Comparison of ENCODE assay signal across 10 cellular contexts in the genomic region with DNA sequence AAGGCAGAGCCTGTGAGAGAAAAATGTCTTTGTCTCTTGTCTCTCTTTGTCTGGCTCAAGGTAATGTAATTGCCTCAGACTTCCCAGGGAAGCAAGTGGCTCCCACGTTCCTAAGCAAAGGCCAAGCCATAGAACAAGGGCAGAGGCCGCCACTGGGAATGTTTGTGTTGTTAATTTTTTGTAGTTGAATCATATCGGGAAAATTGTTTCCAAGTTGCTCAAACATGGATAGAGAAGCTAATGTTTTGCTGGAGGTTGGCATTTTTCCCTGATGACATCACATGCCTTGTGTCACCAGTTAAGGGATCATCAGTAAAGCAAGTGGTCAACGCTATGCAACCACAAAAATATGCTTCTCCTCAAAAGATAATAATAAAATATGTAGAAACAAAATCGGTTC.
A peak's percentile ranks its signal among the peaks of the same experiment; 100 is the strongest.
DNase-seq lines count a peak whose midpoint lies in the region; ATAC-seq and TF ChIP-seq lines count a peak whose summit lies in the region.
"Had no signal": no experiment of that assay in that cellular context is flagged by ENCODE, and none has a peak within 500 bp of the region (broad histone marks: within the 10 kb centered on the region; RNA-seq: fewer than 3 reads in every experiment).

No MANE protein-coding gene starts in this region.

- CTCF ChIA-PET in activated CD8-positive, alpha-beta T cell treated with anti-CD3 and anti-CD28 coated beads for 36 hours (lab: Charles Lee) = no interaction called here

- H3K36me3 ChIP-seq in Peyer's patch = no peaks in the 10 kb centered on the region

- no peaks in the 10 kb centered on the region for H3K9me3 ChIP-seq in Peyer's patch

- POLR2A ChIA-PET in activated CD8-positive, alpha-beta T cell treated with anti-CD3 and anti-CD28 coated beads for 36 hours (lab: Charles Lee) = no interaction called here

- in situ Hi-C loops in ACHN (cut with HindIII; ENCODE audit: low pct_ligation_motif_present, low pct_unique_long_range_greater_than_20kb, low sequenced_read_pairs) = no loop called here

- H3K27me3 ChIP-seq in Peyer's patch = no peaks in the 10 kb centered on the region

- H3K27ac ChIP-seq in Peyer's patch = peak overlapping the region in 1 of 4 donors; percentile 55

- no peaks in the 10 kb centered on the region for H3K4me1 ChIP-seq in Peyer's patch

- H3K4me3 ChIP-seq in Peyer's patch (no peak overlapping the region), epithelial cell of esophagus (ENCODE audit: low read length) (no peak overlapping the region)

- H3K4me1 Mint-ChIP-seq in mesothelial cell of epicardium = peaks cover 35% of the 10 kb centered on the region
- H3K4me1 Mint-ChIP-seq in activated CD8-positive, alpha-beta T cell treated with anti-CD3 and anti-CD28 coated beads for 36 hours (ENCODE audit: low read depth) = no peaks in the 10 kb centered on the region
- H3K4me1 Mint-ChIP-seq: B cell had no signal

- ATAC-seq in GM18867 (IDR thresholded peaks at IDR 0.05; ENCODE audit: unreplicated experiment) (no peak), GM21576 (IDR thresholded peaks at IDR 0.05; ENCODE audit: unreplicated experiment) (no peak), GM19452 (IDR thresholded peaks at IDR 0.05; ENCODE audit: unreplicated experiment) (no peak)
- no peak for ATAC-seq in activated CD8-positive, alpha-beta T cell treated with anti-CD3 and anti-CD28 coated beads for 36 hours

- H3K4me3 Mint-ChIP-seq in mesothelial cell of epicardium = no peak overlapping the region
- no peak overlapping the region for H3K4me3 Mint-ChIP-seq in activated CD8-positive, alpha-beta T cell treated with anti-CD3 and anti-CD28 coated beads for 36 hours
- H3K4me3 Mint-ChIP-seq: B cell had no signal

- peak overlapping the region; percentile 57 for H3K27ac Mint-ChIP-seq in mesothelial cell of epicardium
- no peak overlapping the region for H3K27ac Mint-ChIP-seq in activated CD8-positive, alpha-beta T cell treated with anti-CD3 and anti-CD28 coated beads for 36 hours
- H3K27ac Mint-ChIP-seq: B cell had no signal

- no peak for TF ChIP-seq POLR2A in Peyer's patch (IDR thresholded peaks at IDR 0.05)

- TF ChIP-seq CTCF in Peyer's patch (IDR thresholded peaks at IDR 0.05) (no peak), epithelial cell of esophagus (IDR thresholded peaks at IDR 0.05; ENCODE audit: insufficient read depth, low read depth, low read length, missing control alignments) (no peak), mesothelial cell of epicardium (IDR thresholded peaks at IDR 0.05; ENCODE audit: unreplicated experiment) (no peak)
- no peak for TF ChIP-seq CTCF in activated CD8-positive, alpha-beta T cell treated with anti-CD3 and anti-CD28 coated beads for 36 hours (IDR thresholded peaks at IDR 0.05)

- H3K27me3 Mint-ChIP-seq in mesothelial cell of epicardium (ENCODE audit: low read depth) = peaks cover 4% of the 10 kb centered on the region
- H3K27me3 Mint-ChIP-seq in activated CD8-positive, alpha-beta T cell treated with anti-CD3 and anti-CD28 coated beads for 36 hours = peaks cover 1% of the 10 kb centered on the region
- H3K27me3 Mint-ChIP-seq: B cell had no signal

- no peaks in the 10 kb centered on the region for H3K9me3 Mint-ChIP-seq in mesothelial cell of epicardium
- no peaks in the 10 kb centered on the region for H3K9me3 Mint-ChIP-seq in activated CD8-positive, alpha-beta T cell treated with anti-CD3 and anti-CD28 coated beads for 36 hours

- no peaks in the 10 kb centered on the region for H3K36me3 Mint-ChIP-seq in mesothelial cell of epicardium
- H3K36me3 Mint-ChIP-seq in activated CD8-positive, alpha-beta T cell treated with anti-CD3 and anti-CD28 coated beads for 36 hours (ENCODE audit: low read depth) = no peaks in the 10 kb centered on the region

- DNase-seq in ACHN (peak; percentile 88), Peyer's patch (peak in 2 of 3 donors; percentile 16 to 55), epithelial cell of esophagus (ENCODE audit: low read depth) (peak; percentile 92), mesothelial cell of epicardium (ENCODE audit: low spot score in 2 of 2, unreplicated experiment in 2 of 2) (no peak)
- DNase-seq in activated CD8-positive, alpha-beta T cell treated with anti-CD3 and anti-CD28 coated beads for 36 hours = no peak
- DNase-seq: activated CD4-positive, alpha-beta T cell treated with anti-CD3 and anti-CD28 coated beads for 4 hours had no signal

- intact Hi-C loops in activated CD8-positive, alpha-beta T cell treated with anti-CD3 and anti-CD28 coated beads for 36 hours (cut with micrococcal nuclease) = no loop called here

Comparison
In these comparisons a context has a peak if more than half of its experiments do, and no peak if none do; other contexts are left out.
1. DNase-seq: peak in ACHN (single experiment), Peyer's patch (2 of 3) and epithelial cell of esophagus (single experiment); none in mesothelial cell of epicardium (0 of 2) and activated CD8-positive, alpha-beta T cell treated with anti-CD3 and anti-CD28 coated beads for 36 hours (single experiment).